8 cellular contexts compared by ENCODE assay signal in genomic region chr5:14144586-14145355, GRCh38. TPM values are rescaled to one million over a fixed set of nuclear protein-coding genes. Genes with fewer than 3 reads are reported as not detected.
DNase-seq lines count a peak whose midpoint lies in the region; ATAC-seq and TF ChIP-seq lines count a peak whose summit lies in the region.

No MANE protein-coding gene starts in this region.

- H3K4me1 ChIP-seq in HUES64 (ENCODE audit: insufficient read depth, low read length): peaks cover 58% of the 10 kb centered on the region
- peaks cover 29 to 48% of the 10 kb centered on the region in 2 donors for H3K4me1 ChIP-seq in adrenal gland (replicated peaks in 1 of 2)

- in situ Hi-C loops in G401 (cut with HindIII; ENCODE audit: low sequenced_read_pairs): no loop called here

- no peak overlapping the region; the same call in 1 of the 2 replicates for H3K27ac ChIP-seq in HUES64 (ENCODE audit: low read depth, low read length)
- peak overlapping the region; percentile 35 to 97 (median 87) for H3K27ac ChIP-seq in adrenal gland

- H3K9me3 ChIP-seq in HUES64 (ENCODE audit: insufficient read depth, low read depth, low read length): no peaks in the 10 kb centered on the region
- H3K9me3 ChIP-seq in adrenal gland (replicated peaks in 1 of 3): no peaks in the 10 kb centered on the region

- peak in 1 of 6 experiments; percentile 10 for TF ChIP-seq CTCF in adrenal gland (IDR thresholded peaks at IDR 0.05)

- H3K36me3 ChIP-seq in HUES64 (ENCODE audit: insufficient read depth, low read length) (no peaks in the 10 kb centered on the region), adrenal gland (replicated peaks in 1 of 2) (no peaks in the 10 kb centered on the region)

- 1% methylated on average over 84 of the region's 84 CpGs for WGBS in HUES64
- WGBS in adrenal gland, 4 donors: 1 to 2% (median 1%) methylated on average over 8 to 78 of the region's 84 CpGs

- peak overlapping the region; percentile 87 for H3K9ac ChIP-seq in HUES64 (ENCODE audit: low read depth, low read length)

- 0 out of 2 replicates have a peak, but pooled peaks cover 2% of the 10 kb centered on the region for H3K27me3 ChIP-seq in HUES64 (ENCODE audit: insufficient read depth, low read length)
- H3K27me3 ChIP-seq in adrenal gland: no peaks in the 10 kb centered on the region

- TF ChIP-seq POLR2A in adrenal gland (IDR thresholded peaks at IDR 0.05): peak; percentile 35 to 78

- intact Hi-C loops in adrenal gland (cut with DNase I) (loop anchor here (10.0 kb wide), 3 partner anchors 60 to 120 kb away; no protein-coding TSS in a partner anchor), left cardiac atrium (cut with DNase I) (loop anchor here (5.0 to 10.0 kb wide), 3 partner anchors 48 to 128 kb away; no protein-coding TSS in a partner anchor), posterior cingulate gyrus (cut with DNase I) (loop anchor here (2.0 to 10.0 kb wide), 3 partner anchors 60 to 520 kb away; partner anchors contain the start of gene OTULIN)

- peak overlapping the region; percentile 91 for H3K4me3 ChIP-seq in HUES64 (ENCODE audit: low read length)
- H3K4me3 ChIP-seq in adrenal gland: peak overlapping the region; percentile 62 to 93 (median 86)

- DNase-seq in G401 (ENCODE audit: low spot score): peak; percentile 94
- DNase-seq in RPMI8226: peak; percentile 77
- DNase-seq in adrenal gland: peak; percentile 66 to 78 (median 71)
- DNase-seq in left cardiac atrium: peak; percentile 67
- peak in 9 of 10 donors; percentile 28 to 93 (median 48) for DNase-seq in posterior cingulate gyrus
- no peak for DNase-seq in SIG-M5 treated with dmso at 0.1 percent for 504 hours (lab: John Stamatoyannopoulos, UW; ENCODE audit: unreplicated experiment)

- ATAC-seq in GM21529 (IDR thresholded peaks at IDR 0.05; ENCODE audit: unreplicated experiment) (peak; percentile 59), left cardiac atrium (peak; percentile 47 to 70)

RNA-seq across cellular contexts. Expression of gene TRIO, which starts 1.6 kb away (rescaled TPM):
- 42.1 and 50.0 TPM in 2 replicates for total RNA-seq in G401 (2014; rRNA removed; shearing (Covaris generic))
- polyA plus RNA-seq in HUES64 (2013, experiment 1 of 2): 24.8 TPM
- polyA plus RNA-seq in HUES64 (2013, experiment 2 of 2): 25.6 TPM
- total RNA-seq in adrenal gland (100 to 1,000 TPM in 1 of 8 donors, 10 to 100 TPM in 7; 41.1 to 108 (median 72.4) TPM), left cardiac atrium (10 to 100 TPM; 50.4 to 60.8 TPM)
- polyA plus RNA-seq in adrenal gland: 100 to 1,000 TPM in 1 of 3 donors, 10 to 100 TPM in 2; 27.3 to 109 (median 58.9) TPM
